Comparison of ENCODE assay signal across 17 cellular contexts in the genomic region with DNA sequence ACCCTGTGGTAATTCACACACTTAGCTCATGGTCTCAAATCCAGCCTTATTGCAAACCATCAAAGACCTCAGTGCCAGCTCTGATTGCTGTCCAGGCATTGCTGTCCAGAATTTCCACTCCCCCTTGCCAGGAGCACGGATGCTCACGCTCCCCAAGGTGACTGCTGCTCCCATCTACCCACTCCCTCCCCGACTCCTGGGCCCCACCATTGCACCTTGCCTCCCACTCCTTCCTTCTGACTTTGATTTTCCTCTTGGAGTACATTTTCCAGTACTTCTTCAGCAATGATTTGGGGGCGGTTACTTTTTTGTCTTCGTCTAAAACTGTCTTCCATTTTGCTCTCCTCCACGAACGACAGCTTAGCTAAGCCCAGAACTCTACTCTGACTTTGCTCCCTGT. TPM values are rescaled to one million over a fixed set of nuclear protein-coding genes. Genes with fewer than 3 reads are reported as not detected.
"Had no signal": no experiment of that assay in that cellular context is flagged by ENCODE, and none has a peak within 500 bp of the region (broad histone marks: within the 10 kb centered on the region; RNA-seq: fewer than 3 reads in every experiment).

No MANE protein-coding gene starts in this region.

- H3K27ac ChIP-seq: ascending aorta, esophagus muscularis mucosa, hepatocyte, left lung, parathyroid adenoma, transverse colon, vagina had no signal

- H3K36me3 ChIP-seq: ascending aorta, esophagus muscularis mucosa, left lung, transverse colon, vagina had no signal

- H3K4me2 ChIP-seq: hepatocyte had no signal

- H3K4me3 ChIP-seq: ascending aorta, esophagus muscularis mucosa, hepatocyte, left lung, transverse colon, vagina had no signal

- H3K4me3 Mint-ChIP-seq: naive B cell; stimulated activated memory B cell treated with anti-CD40 and anti-IgM and Interleukin-4, amounts not matched to agents 10 μg/mL and 1 μg/mL and 100 μg/mL, for 72 hours had no signal

- DNase-seq: effector CD4-positive, alpha-beta T cell; left lung; mammary epithelial cell; naive B cell; retina; SW 1271; T1000; transverse colon had no signal

- H3K9me3 Mint-ChIP-seq: naive B cell; stimulated activated memory B cell treated with anti-CD40 and anti-IgM and Interleukin-4, amounts not matched to agents 10 μg/mL and 1 μg/mL and 100 μg/mL, for 72 hours had no signal

- H3K4me1 ChIP-seq: parathyroid adenoma had no signal

- H3K79me2 ChIP-seq: hepatocyte had no signal

- ATAC-seq: left lung; stimulated activated memory B cell treated with anti-CD40 and anti-IgM and Interleukin-4, amounts not matched to agents 10 μg/mL and 1 μg/mL and 100 μg/mL, for 72 hours had no signal

- H3K36me3 Mint-ChIP-seq: naive B cell; stimulated activated memory B cell treated with anti-CD40 and anti-IgM and Interleukin-4, amounts not matched to agents 10 μg/mL and 1 μg/mL and 100 μg/mL, for 72 hours had no signal

- H2AFZ ChIP-seq: hepatocyte, parathyroid adenoma had no signal

- H3K27ac Mint-ChIP-seq: naive B cell; stimulated activated memory B cell treated with anti-CD40 and anti-IgM and Interleukin-4, amounts not matched to agents 10 μg/mL and 1 μg/mL and 100 μg/mL, for 72 hours had no signal

- H3K9ac ChIP-seq: parathyroid adenoma had no signal

- FAIRE-seq: colon, keratinocyte had no signal

- H3K9me3 ChIP-seq: ascending aorta, esophagus muscularis mucosa, left lung, transverse colon, vagina had no signal

- H3K27me3 ChIP-seq: ascending aorta, hepatocyte, transverse colon, vagina had no signal

RNA-seq across cellular contexts. Expression of gene CFAP99, which starts 11.8 kb away (rescaled TPM):
- total RNA-seq: ascending aorta, bronchial epithelial cell, hepatocyte, mammary epithelial cell, vagina had no signal
- polyA plus RNA-seq: hepatocyte, keratinocyte, mammary epithelial cell had no signal
